ENCODE assay signal across 1 cellular context in the genomic region with DNA sequence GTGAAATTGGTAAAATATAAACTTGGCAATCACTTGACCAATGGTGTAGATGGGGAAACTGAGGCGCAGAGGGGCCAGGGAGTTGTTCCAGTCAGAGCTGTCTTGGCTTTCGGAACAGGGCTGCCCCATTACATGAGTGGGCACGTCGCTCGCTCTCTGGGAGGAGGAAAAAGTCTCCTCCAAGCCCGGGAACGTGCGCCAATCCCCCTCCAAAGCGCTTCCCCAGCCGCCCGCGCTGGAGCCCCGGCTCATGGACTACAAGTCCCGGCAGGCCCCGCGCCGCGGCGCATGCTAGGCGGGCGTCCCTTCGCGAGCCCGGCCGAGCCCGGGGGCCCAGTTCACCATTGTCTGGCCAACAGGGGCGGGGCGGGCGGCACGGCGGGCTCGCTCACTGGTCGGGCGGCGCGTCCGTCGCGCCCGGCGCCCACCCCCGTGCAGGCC.
TF ChIP-seq lines count a peak whose summit lies in the region.

No MANE protein-coding gene starts in this region.

TF ChIP-seq in endothelial cell of umbilical vein, 7 proteins besides CTCF, POLR2A, EP300 and RAD21 (continued from another document):
- TF ChIP-seq, protein P1, sequence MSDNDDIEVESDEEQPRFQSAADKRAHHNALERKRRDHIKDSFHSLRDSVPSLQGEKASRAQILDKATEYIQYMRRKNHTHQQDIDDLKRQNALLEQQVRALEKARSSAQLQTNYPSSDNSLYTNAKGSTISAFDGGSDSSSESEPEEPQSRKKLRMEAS (IDR thresholded peaks at IDR 0.05; ENCODE audit: insufficient read depth, insufficient read length): no peak
- no peak for TF ChIP-seq EZH2 (IDR thresholded peaks at IDR 0.05; ENCODE audit: borderline replicate concordance, low read depth, low read length, severe bottlenecking)
- TF ChIP-seq JUN (IDR thresholded peaks at IDR 0.05; ENCODE audit: borderline replicate concordance, insufficient read depth, insufficient read length, low read depth): no peak
TF ChIP-seq in endothelial cell of umbilical vein: peak in this region for 1.
